24 cellular contexts compared by ENCODE assay signal in the genomic region with DNA sequence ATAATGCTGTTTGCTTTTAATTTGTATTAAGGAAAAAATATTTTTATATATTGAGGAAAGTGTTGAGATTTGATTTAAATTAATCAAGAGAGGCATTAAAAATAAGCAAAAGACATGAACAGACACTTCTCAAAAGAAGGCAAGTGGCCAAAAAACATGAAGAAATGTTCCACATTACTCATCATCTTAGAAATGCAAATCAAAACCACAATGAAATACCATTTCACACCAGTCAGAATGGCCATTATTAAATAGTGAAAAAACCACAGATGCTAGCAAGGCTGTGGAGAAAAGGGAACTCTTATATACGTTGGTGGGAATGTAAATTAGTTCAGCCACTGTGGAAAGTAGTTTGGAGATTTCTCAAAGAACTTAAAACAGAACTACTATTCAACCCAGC. TPM values are rescaled to one million over a fixed set of nuclear protein-coding genes. Genes with fewer than 3 reads are reported as not detected.
DNase-seq lines count a peak whose midpoint lies in the region; TF ChIP-seq lines count a peak whose summit lies in the region.
"Had no signal": no experiment of that assay in that cellular context is flagged by ENCODE, and none has a peak within 500 bp of the region (broad histone marks: within the 10 kb centered on the region; RNA-seq: fewer than 3 reads in every experiment).

No MANE protein-coding gene starts in this region.

- CTCF ChIA-PET in activated CD4-positive, alpha-beta memory T cell treated with anti-CD3 and anti-CD28 coated beads, Interleukin-2, amount 10 ng/mL, durations not matched to agents 7 days and 5 days (lab: Charles Lee): no interaction called here

- no peaks in the 10 kb centered on the region for H3K9me3 Mint-ChIP-seq in activated CD4-positive, alpha-beta memory T cell treated with anti-CD3 and anti-CD28 coated beads, Interleukin-2, amount 10 ng/mL, durations not matched to agents 7 days and 5 days
- H3K9me3 Mint-ChIP-seq: neural progenitor cell had no signal

- H3K36me3 Mint-ChIP-seq in activated CD4-positive, alpha-beta memory T cell treated with anti-CD3 and anti-CD28 coated beads, Interleukin-2, amount 10 ng/mL, durations not matched to agents 7 days and 5 days (ENCODE audit: low read depth): no peaks in the 10 kb centered on the region
- H3K36me3 Mint-ChIP-seq: activated CD8-positive, alpha-beta memory T cell treated with anti-CD3 and anti-CD28 coated beads, Interleukin-2, amount 10 ng/mL, durations not matched to agents 7 days and 5 days had no signal

- in situ Hi-C loops in KBM-7 (cut with MboI; ENCODE audit: low pct_unique_long_range_greater_than_20kb, low sequenced_read_pairs): no loop called here

- H3K27ac Mint-ChIP-seq in activated CD4-positive, alpha-beta memory T cell treated with anti-CD3 and anti-CD28 coated beads, Interleukin-2, amount 10 ng/mL, durations not matched to agents 7 days and 5 days: no peak overlapping the region
- H3K27ac Mint-ChIP-seq: activated CD8-positive, alpha-beta memory T cell treated with anti-CD3 and anti-CD28 coated beads, Interleukin-2, amount 10 ng/mL, durations not matched to agents 7 days and 5 days; neural progenitor cell had no signal

- POLR2A ChIA-PET in activated CD4-positive, alpha-beta memory T cell treated with anti-CD3 and anti-CD28 coated beads, Interleukin-2, amount 10 ng/mL, durations not matched to agents 7 days and 5 days (lab: Charles Lee): no interaction called here

- H3K4me3 ChIP-seq in fibroblast of the aortic adventitia (ENCODE audit: low read depth, low read length): no peak overlapping the region
- H3K4me3 ChIP-seq: ascending aorta; BLaER1 treated with 17β-estradiol and CSF1 and Interleukin-3, amounts not matched to agents 10 nM and 100 nM; neural progenitor cell; SJCRH30; transverse colon had no signal

- peak; percentile 35 for DNase-seq in NOMO-1 treated with DMSO at 0.1 percent for 48 hours (lab: John Stamatoyannopoulos, UW; ENCODE audit: unreplicated experiment)
- no peak for DNase-seq in NOMO-1 treated with dmso at 0.1 percent for 144 hours (lab: John Stamatoyannopoulos, UW; ENCODE audit: unreplicated experiment)
- DNase-seq in amniotic epithelial cell (ENCODE audit: low read depth): peak; percentile 85
- peak; percentile 16 for DNase-seq in fibroblast of the aortic adventitia (ENCODE audit: low read depth)
- no peak for DNase-seq in KBM-7
- no peak for DNase-seq in GDM1 (lab: John Stamatoyannopoulos, UW)
- DNase-seq in T-helper 9 cell: no peak
- DNase-seq in activated CD4-positive, alpha-beta memory T cell treated with anti-CD3 and anti-CD28 coated beads, Interleukin-2, amount 10 ng/mL, durations not matched to agents 7 days and 5 days: no peak
- DNase-seq: 8988T; activated CD4-positive, alpha-beta T cell treated with anti-CD3 and anti-CD28 coated beads for 1 hour; activated CD8-positive, alpha-beta memory T cell treated with anti-CD3 and anti-CD28 coated beads, Interleukin-2, amount 10 ng/mL, durations not matched to agents 7 days and 5 days; activated effector memory CD4-positive, alpha-beta T cell treated with anti-CD3 and anti-CD28 coated beads, Interleukin-2, amount 50 U/mL, for 16 hours; DMS153; NCI-H2081; NCI-H524 treated with DMSO at 0.1 percent for 48 hours; retina; stimulated activated CD4-positive, alpha-beta T cell treated with anti-CD3 and anti-CD28 coated beads, Interleukin-15, amount 100 ng/mL, for 24 hours; stimulated activated naive CD4-positive, alpha-beta T cell; transverse colon had no signal

- no peaks in the 10 kb centered on the region for H3K27me3 Mint-ChIP-seq in activated CD4-positive, alpha-beta memory T cell treated with anti-CD3 and anti-CD28 coated beads, Interleukin-2, amount 10 ng/mL, durations not matched to agents 7 days and 5 days
- H3K27me3 Mint-ChIP-seq: activated CD8-positive, alpha-beta memory T cell treated with anti-CD3 and anti-CD28 coated beads, Interleukin-2, amount 10 ng/mL, durations not matched to agents 7 days and 5 days had no signal

- no peak overlapping the region for H3K4me3 Mint-ChIP-seq in activated CD4-positive, alpha-beta memory T cell treated with anti-CD3 and anti-CD28 coated beads, Interleukin-2, amount 10 ng/mL, durations not matched to agents 7 days and 5 days
- H3K4me3 Mint-ChIP-seq: activated CD8-positive, alpha-beta memory T cell treated with anti-CD3 and anti-CD28 coated beads, Interleukin-2, amount 10 ng/mL, durations not matched to agents 7 days and 5 days; neural progenitor cell had no signal

- no peak for TF ChIP-seq CTCF in fibroblast of the aortic adventitia (IDR thresholded peaks at IDR 0.05; ENCODE audit: insufficient read depth, low read length)

- no peaks in the 10 kb centered on the region for H3K4me1 Mint-ChIP-seq in activated CD4-positive, alpha-beta memory T cell treated with anti-CD3 and anti-CD28 coated beads, Interleukin-2, amount 10 ng/mL, durations not matched to agents 7 days and 5 days
- H3K4me1 Mint-ChIP-seq: activated CD8-positive, alpha-beta memory T cell treated with anti-CD3 and anti-CD28 coated beads, Interleukin-2, amount 10 ng/mL, durations not matched to agents 7 days and 5 days; neural progenitor cell had no signal

RNA-seq across cellular contexts. Expression of gene RANBP17, which starts 45.9 kb away (rescaled TPM):
- 10.6 and 15.2 TPM in 2 replicates for total RNA-seq in fibroblast of the aortic adventitia (ENCODE audit: low replicate concordance)
- not detected for total RNA-seq in activated CD4-positive, alpha-beta memory T cell treated with anti-CD3 and anti-CD28 coated beads, Interleukin-2, amount 10 ng/mL, durations not matched to agents 7 days and 5 days
- total RNA-seq: activated CD8-positive, alpha-beta memory T cell treated with anti-CD3 and anti-CD28 coated beads, Interleukin-2, amount 10 ng/mL, durations not matched to agents 7 days and 5 days; OCI-LY7 had no signal

Comparison
In these comparisons a context has a peak if more than half of its experiments do, and no peak if none do; other contexts are left out.
1. DNase-seq: peak in NOMO-1 treated with DMSO at 0.1 percent for 48 hours (single experiment), amniotic epithelial cell (single experiment) and fibroblast of the aortic adventitia (single experiment); none in NOMO-1 treated with dmso at 0.1 percent for 144 hours (single experiment), KBM-7 (single experiment), GDM1 (single experiment), T-helper 9 cell (single experiment) and activated CD4-positive, alpha-beta memory T cell treated with anti-CD3 and anti-CD28 coated beads, Interleukin-2, amount 10 ng/mL, durations not matched to agents 7 days and 5 days (single experiment).
2. RNA of gene RANBP17, which starts 45.9 kb away (total RNA-seq): 10.6 to 15.2 TPM in fibroblast of the aortic adventitia; not detected in activated CD4-positive, alpha-beta memory T cell treated with anti-CD3 and anti-CD28 coated beads, Interleukin-2, amount 10 ng/mL, durations not matched to agents 7 days and 5 days; every median in the first group is over 10 times any median in the second.